8 cellular contexts compared by ENCODE assay signal in the genomic region with DNA sequence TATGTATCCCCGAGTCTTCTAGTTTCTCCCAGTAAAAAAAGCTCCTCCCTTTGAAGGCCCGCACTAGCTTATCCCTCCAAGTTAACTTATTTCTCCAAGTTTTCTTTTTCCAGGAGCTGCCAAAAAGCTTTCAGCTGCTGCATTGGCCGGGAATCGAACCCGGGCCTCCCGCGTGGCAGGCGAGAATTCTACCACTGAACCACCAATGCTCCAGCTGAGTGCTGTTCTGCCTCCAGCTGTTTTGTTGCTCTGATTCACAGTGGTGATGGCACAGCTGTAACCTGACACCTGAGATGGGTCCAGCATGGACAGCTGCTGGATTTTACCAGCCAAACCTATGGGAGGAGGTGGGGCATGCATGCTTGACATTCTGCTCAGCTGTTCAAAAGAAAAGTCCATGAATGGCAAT. TPM values are rescaled to one million over a fixed set of nuclear protein-coding genes. Genes with fewer than 3 reads are reported as not detected.
DNase-seq lines count a peak whose midpoint lies in the region; ATAC-seq and TF ChIP-seq lines count a peak whose summit lies in the region.

No MANE protein-coding gene starts in this region.

- peaks cover 60% of the 10 kb centered on the region for H3K36me3 Mint-ChIP-seq in MCF 10A (ENCODE audit: insufficient read depth, unreplicated experiment)

- intact Hi-C loops in MCF 10A (cut with micrococcal nuclease) = loop anchor here (10.0 kb wide), 1 partner anchor 254 kb away; a partner anchor contains a TSS
- intact Hi-C loops in lower leg skin (cut with DNase I; ENCODE audit: low total_unique reads) = loop anchor here (10.0 kb wide), 1 partner anchor 244 kb away; no protein-coding TSS in a partner anchor

- BruUV-seq in MCF 10A (replicated peaks; lab: Mats Ljungman, UMichigan) = no TSS peak

- CTCF ChIA-PET in MCF 10A (lab: Yijun Ruan, JAX) = interaction anchor here (0.5 to 1.1 kb wide), 4 partner anchors 30 to 433 kb away, joined by 3 read pairs; no protein-coding TSS in a partner anchor

- TF ChIP-seq CTCF in LNCaP clone FGC (IDR thresholded peaks at IDR 0.05; ENCODE audit: control insufficient read depth, extremely low read depth, insufficient read depth) = no peak
- no peak for TF ChIP-seq CTCF in MCF 10A (IDR thresholded peaks at IDR 0.05; ENCODE audit: unreplicated experiment)
- no peak for TF ChIP-seq CTCF in lower leg skin (IDR thresholded peaks at IDR 0.05)

- no peak for ATAC-seq in GM19324 (IDR thresholded peaks at IDR 0.05; ENCODE audit: low FRiP score, unreplicated experiment)
- ATAC-seq in GM18870 (IDR thresholded peaks at IDR 0.05; ENCODE audit: unreplicated experiment) = no peak

- H3K9me3 Mint-ChIP-seq in MCF 10A (ENCODE audit: unreplicated experiment) = no peaks in the 10 kb centered on the region

- H3K4me3 ChIP-seq in LNCaP clone FGC (ENCODE audit: low read depth, low read length) (no peak overlapping the region), lower leg skin (ENCODE audit: low read depth, poor library complexity, severe bottlenecking) (no peak overlapping the region)

- no peaks in the 10 kb centered on the region for H3K27me3 Mint-ChIP-seq in MCF 10A (ENCODE audit: insufficient read depth, unreplicated experiment)

- POLR2A ChIA-PET in MCF 10A (lab: Yijun Ruan, JAX) = interaction anchor here (0.7 to 2.1 kb wide), 7 partner anchors 10 to 559 kb away, joined by 3 to 10 read pairs (median 3); a partner anchor contains a TSS

- 10 to 19% methylated on average over 8 of the region's 8 CpGs for WGBS in lower leg skin, 2 donors

- peaks cover 15% of the 10 kb centered on the region for H3K4me1 Mint-ChIP-seq in MCF 10A (ENCODE audit: insufficient read depth, unreplicated experiment)

- H3K27ac Mint-ChIP-seq in MCF 10A (ENCODE audit: low read depth, unreplicated experiment) = peak overlapping the region; percentile 86

- TF ChIP-seq POLR2A in lower leg skin (IDR thresholded peaks at IDR 0.05) = no peak

- DNase-seq in AG08396 (ENCODE audit: low spot score) (peak; percentile 88), LNCaP clone FGC (ENCODE audit: low read depth) (peak; percentile 83), MCF 10A (ENCODE audit: unreplicated experiment) (peak; percentile 89), lower leg skin (ENCODE audit: low spot score in 2 of 2) (peak; percentile 76 to 94), pons (ENCODE audit: low spot score) (no peak), putamen (ENCODE audit: low spot score) (no peak)

- no peak overlapping the region for H3K4me3 Mint-ChIP-seq in MCF 10A (ENCODE audit: unreplicated experiment)

RNA-seq across cellular contexts. Expression of a gene that starts 22.1 kb away (rescaled TPM):
- total RNA-seq in MCF 10A (2022) = 25.5 and 47.9 TPM in 2 replicates
- 10 to 100 TPM; 20.1 to 47.8 (median 39.0) TPM for total RNA-seq in lower leg skin

Comparison
In these comparisons a context has a peak if more than half of its experiments do, and no peak if none do; other contexts are left out.
1. DNase-seq: peak in AG08396 (single experiment), LNCaP clone FGC (single experiment), MCF 10A (single experiment) and lower leg skin (2 of 2); none in pons (single experiment) and putamen (single experiment).